In genomic region chr4:83947811-83948210, GRCh38 we compare ENCODE assay signal across 27 cellular contexts.
A peak's percentile ranks its signal among the peaks of the same experiment; 100 is the strongest.
DNase-seq lines count a peak whose midpoint lies in the region; ATAC-seq and TF ChIP-seq lines count a peak whose summit lies in the region.
"Had no signal": no experiment of that assay in that cellular context is flagged by ENCODE, and none has a peak within 500 bp of the region (broad histone marks: within the 10 kb centered on the region; RNA-seq: fewer than 3 reads in every experiment).

No MANE protein-coding gene starts in this region.

- intact Hi-C loops in Right ventricle myocardium superior (cut with DNase I), result no loop called here
- intact Hi-C loops in upper lobe of right lung (cut with DNase I), result no loop called here

- DNase-seq in BE2C (peak; percentile 36), NCI-H187 treated with DMSO at 0.1 percent for 48 hours (lab: John Stamatoyannopoulos, UW) (peak; percentile 8), ecto neural progenitor cell (ENCODE audit: low spot score) (peak; percentile 59), medulla oblongata (ENCODE audit: extremely low spot score) (peak; percentile 3), Right ventricle myocardium superior (no peak), upper lobe of right lung (no peak), GM20000 (ENCODE audit: low spot score) (no peak)
- DNase-seq: activated CD4-positive, alpha-beta T cell treated with anti-CD3 and anti-CD28 coated beads for 4 hours; activated CD8-positive, alpha-beta memory T cell treated with anti-CD3 and anti-CD28 coated beads for 24 hours; activated effector memory CD4-positive, alpha-beta T cell treated with anti-CD3 and anti-CD28 coated beads, Interleukin-2, amount 50 U/mL, for 16 hours; activated naive CD8-positive, alpha-beta T cell treated with anti-CD3 and anti-CD28 coated beads for 36 hours; activated T-cell treated with anti-CD3 and anti-CD28 coated beads for 4 hours; DMS79; effector CD4-positive, alpha-beta T cell; GF-D8; H9; KBM-7; left lung; naive B cell; NCI-H1092; NCI-H526; SIG-M5; stimulated activated naive CD4-positive, alpha-beta T cell had no signal

- TF ChIP-seq CTCF in BE2C (IDR thresholded peaks at IDR 0.05; ENCODE audit: low read depth, low read length) (no peak), upper lobe of right lung (IDR thresholded peaks at IDR 0.05) (no peak), GM20000 (IDR thresholded peaks at IDR 0.05; ENCODE audit: extremely low read depth, missing control alignments) (no peak)

- H3K27ac ChIP-seq in upper lobe of right lung, result no peak overlapping the region
- H3K27ac ChIP-seq: ascending aorta, left lung, thoracic aorta had no signal

- ATAC-seq in Right ventricle myocardium superior (ENCODE audit: poor library complexity) (no peak), upper lobe of right lung (no peak), HG03378 (IDR thresholded peaks at IDR 0.05; ENCODE audit: unreplicated experiment) (no peak)
- ATAC-seq: left lung, Panc1 had no signal

- H3K27me3 ChIP-seq in BE2C (no peaks in the 10 kb centered on the region), upper lobe of right lung (no peaks in the 10 kb centered on the region)
- H3K27me3 ChIP-seq: ascending aorta, left lung had no signal

- H3K9me3 ChIP-seq in BE2C, result no peaks in the 10 kb centered on the region
- H3K9me3 ChIP-seq in upper lobe of right lung, result no peaks in the 10 kb centered on the region
- H3K9me3 ChIP-seq: ascending aorta, left lung, thoracic aorta had no signal

- H3K36me3 ChIP-seq in BE2C (no peaks in the 10 kb centered on the region), upper lobe of right lung (no peaks in the 10 kb centered on the region)
- H3K36me3 ChIP-seq: ascending aorta, left lung, thoracic aorta had no signal

- H3K4me1 ChIP-seq in BE2C (peaks cover 13% of the 10 kb centered on the region), upper lobe of right lung (no peaks in the 10 kb centered on the region)
- H3K4me1 ChIP-seq: ascending aorta, left lung had no signal

- H3K4me3 ChIP-seq in BE2C (ENCODE audit: low read depth, low read length) (peak overlapping the region; percentile 35), upper lobe of right lung (no peak overlapping the region)
- H3K4me3 ChIP-seq: ascending aorta, left lung, thoracic aorta had no signal

Comparison
In these comparisons a context has a peak if more than half of its experiments do, and no peak if none do; other contexts are left out.
1. DNase-seq: peak in BE2C (single experiment), NCI-H187 treated with DMSO at 0.1 percent for 48 hours (single experiment), ecto neural progenitor cell (single experiment) and medulla oblongata (single experiment); none in Right ventricle myocardium superior (single experiment), upper lobe of right lung (single experiment) and GM20000 (single experiment).